Comparison of ENCODE assay signal across 1 cellular context in the genomic region with DNA sequence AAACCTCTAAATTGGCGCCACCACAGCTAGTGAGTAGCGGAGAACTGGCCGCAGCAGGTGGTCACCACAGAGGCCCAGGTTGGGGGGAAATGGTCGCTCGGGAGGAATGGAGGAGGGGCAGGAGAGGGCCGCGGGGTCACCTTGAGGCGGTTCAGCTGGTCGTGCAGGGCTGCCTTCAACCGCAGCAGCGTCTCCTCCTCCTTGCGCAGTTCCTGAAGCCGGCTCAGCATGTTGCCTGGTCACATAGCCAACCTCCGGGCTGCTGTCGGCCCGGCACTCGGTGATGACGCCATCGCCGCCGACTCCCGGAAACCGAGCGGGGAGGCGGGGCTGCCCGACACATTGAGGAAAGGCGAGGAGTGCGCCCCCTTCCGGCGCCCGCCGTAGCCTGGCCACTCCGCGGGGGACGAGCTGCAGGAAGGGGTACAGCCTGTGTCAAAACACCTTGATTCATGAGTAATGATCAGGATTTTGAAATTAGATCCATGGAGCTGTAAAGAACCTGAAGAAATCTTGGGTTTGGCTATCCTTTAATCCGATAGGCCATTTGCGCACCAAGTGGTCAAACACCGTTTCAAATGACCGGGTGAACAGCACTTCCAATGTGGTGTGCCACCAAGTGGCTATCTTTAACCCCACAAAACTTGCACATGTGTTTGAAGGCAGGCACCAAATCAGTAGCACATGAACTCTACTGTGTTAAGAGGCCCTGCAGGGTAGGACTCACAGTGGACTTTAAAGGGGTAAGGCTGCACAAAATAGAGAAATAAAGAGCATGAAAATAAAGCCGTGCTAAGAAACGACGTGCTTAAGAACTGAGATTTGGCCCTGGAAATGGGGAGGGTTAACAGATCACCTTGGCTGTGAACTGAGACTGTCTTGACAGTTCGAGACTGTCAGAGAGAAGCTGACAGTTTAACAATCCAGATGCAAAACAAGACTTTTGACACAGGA.
A peak's percentile ranks its signal among the peaks of the same experiment; 100 is the strongest.
TF ChIP-seq lines count a peak whose summit lies in the region.

A gene with protein sequence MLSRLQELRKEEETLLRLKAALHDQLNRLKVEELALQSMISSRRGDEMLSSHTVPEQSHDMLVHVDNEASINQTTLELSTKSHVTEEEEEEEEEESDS (minus strand): TSS at position 261 of the 954 bp plus-strand sequence. CDS start 31 bp downstream, at position 230.

TF ChIP-seq in HepG2, 621 proteins besides CTCF, POLR2A, EP300 and RAD21 (continued from another document and continues in another):
- TF ChIP-seq, protein P1, sequence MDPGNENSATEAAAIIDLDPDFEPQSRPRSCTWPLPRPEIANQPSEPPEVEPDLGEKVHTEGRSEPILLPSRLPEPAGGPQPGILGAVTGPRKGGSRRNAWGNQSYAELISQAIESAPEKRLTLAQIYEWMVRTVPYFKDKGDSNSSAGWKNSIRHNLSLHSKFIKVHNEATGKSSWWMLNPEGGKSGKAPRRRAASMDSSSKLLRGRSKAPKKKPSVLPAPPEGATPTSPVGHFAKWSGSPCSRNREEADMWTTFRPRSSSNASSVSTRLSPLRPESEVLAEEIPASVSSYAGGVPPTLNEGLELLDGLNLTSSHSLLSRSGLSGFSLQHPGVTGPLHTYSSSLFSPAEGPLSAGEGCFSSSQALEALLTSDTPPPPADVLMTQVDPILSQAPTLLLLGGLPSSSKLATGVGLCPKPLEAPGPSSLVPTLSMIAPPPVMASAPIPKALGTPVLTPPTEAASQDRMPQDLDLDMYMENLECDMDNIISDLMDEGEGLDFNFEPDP (CRISPR knock-in tag; conservative IDR thresholded peaks at IDR 0.05) = no peak
- peak; percentile 73 for TF ChIP-seq TAF1 (CRISPR knock-in tag; IDR thresholded peaks at IDR 0.05)
- TF ChIP-seq ZNF337 (CRISPR knock-in tag; IDR thresholded peaks at IDR 0.05; ENCODE audit: borderline replicate concordance, low read depth) = no peak
- no peak; the same call in none of the 2 replicates for TF ChIP-seq ZNF552 (CRISPR knock-in tag; IDR thresholded peaks at IDR 0.05; ENCODE audit: borderline replicate concordance)
- TF ChIP-seq CAMTA2 (CRISPR knock-in tag; IDR thresholded peaks at IDR 0.05; ENCODE audit: borderline replicate concordance) = no peak
- no peak for TF ChIP-seq ZNF30 (CRISPR knock-in tag; IDR thresholded peaks at IDR 0.05)
- TF ChIP-seq SRSF1 (optimal IDR thresholded peaks at IDR 0.05; ENCODE audit: low read depth, low read length) = peak; percentile 82
- TF ChIP-seq ZNF607 (CRISPR knock-in tag; IDR thresholded peaks at IDR 0.05; ENCODE audit: borderline replicate concordance) = peak; percentile 18; the same call in 1 of the 2 replicates
- peak; percentile 17 for TF ChIP-seq SKI (IDR thresholded peaks at IDR 0.05; ENCODE audit: partially characterized antibody)
- TF ChIP-seq MIER3 (CRISPR knock-in tag; IDR thresholded peaks at IDR 0.05; ENCODE audit: borderline replicate concordance) = peak; percentile 82; the same call in 1 of the 2 replicates
- TF ChIP-seq JUN (CRISPR knock-in tag; IDR thresholded peaks at IDR 0.05) = peak; percentile 75
- TF ChIP-seq NFRKB (IDR thresholded peaks at IDR 0.05) = no peak
- TF ChIP-seq ERF (CRISPR knock-in tag; IDR thresholded peaks at IDR 0.05) = peak; percentile 82
- TF ChIP-seq, protein P2, sequence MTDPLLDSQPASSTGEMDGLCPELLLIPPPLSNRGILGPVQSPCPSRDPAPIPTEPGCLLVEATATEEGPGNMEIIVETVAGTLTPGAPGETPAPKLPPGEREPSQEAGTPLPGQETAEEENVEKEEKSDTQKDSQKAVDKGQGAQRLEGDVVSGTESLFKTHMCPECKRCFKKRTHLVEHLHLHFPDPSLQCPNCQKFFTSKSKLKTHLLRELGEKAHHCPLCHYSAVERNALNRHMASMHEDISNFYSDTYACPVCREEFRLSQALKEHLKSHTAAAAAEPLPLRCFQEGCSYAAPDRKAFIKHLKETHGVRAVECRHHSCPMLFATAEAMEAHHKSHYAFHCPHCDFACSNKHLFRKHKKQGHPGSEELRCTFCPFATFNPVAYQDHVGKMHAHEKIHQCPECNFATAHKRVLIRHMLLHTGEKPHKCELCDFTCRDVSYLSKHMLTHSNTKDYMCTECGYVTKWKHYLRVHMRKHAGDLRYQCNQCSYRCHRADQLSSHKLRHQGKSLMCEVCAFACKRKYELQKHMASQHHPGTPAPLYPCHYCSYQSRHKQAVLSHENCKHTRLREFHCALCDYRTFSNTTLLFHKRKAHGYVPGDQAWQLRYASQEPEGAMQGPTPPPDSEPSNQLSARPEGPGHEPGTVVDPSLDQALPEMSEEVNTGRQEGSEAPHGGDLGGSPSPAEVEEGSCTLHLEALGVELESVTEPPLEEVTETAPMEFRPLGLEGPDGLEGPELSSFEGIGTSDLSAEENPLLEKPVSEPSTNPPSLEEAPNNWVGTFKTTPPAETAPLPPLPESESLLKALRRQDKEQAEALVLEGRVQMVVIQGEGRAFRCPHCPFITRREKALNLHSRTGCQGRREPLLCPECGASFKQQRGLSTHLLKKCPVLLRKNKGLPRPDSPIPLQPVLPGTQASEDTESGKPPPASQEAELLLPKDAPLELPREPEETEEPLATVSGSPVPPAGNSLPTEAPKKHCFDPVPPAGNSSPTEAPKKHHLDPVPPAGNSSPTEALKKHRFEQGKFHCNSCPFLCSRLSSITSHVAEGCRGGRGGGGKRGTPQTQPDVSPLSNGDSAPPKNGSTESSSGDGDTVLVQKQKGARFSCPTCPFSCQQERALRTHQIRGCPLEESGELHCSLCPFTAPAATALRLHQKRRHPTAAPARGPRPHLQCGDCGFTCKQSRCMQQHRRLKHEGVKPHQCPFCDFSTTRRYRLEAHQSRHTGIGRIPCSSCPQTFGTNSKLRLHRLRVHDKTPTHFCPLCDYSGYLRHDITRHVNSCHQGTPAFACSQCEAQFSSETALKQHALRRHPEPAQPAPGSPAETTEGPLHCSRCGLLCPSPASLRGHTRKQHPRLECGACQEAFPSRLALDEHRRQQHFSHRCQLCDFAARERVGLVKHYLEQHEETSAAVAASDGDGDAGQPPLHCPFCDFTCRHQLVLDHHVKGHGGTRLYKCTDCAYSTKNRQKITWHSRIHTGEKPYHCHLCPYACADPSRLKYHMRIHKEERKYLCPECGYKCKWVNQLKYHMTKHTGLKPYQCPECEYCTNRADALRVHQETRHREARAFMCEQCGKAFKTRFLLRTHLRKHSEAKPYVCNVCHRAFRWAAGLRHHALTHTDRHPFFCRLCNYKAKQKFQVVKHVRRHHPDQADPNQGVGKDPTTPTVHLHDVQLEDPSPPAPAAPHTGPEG (CRISPR knock-in tag; IDR thresholded peaks at IDR 0.05) = no peak; the same call in 1 of the 2 replicates
- TF ChIP-seq, protein P3, sequence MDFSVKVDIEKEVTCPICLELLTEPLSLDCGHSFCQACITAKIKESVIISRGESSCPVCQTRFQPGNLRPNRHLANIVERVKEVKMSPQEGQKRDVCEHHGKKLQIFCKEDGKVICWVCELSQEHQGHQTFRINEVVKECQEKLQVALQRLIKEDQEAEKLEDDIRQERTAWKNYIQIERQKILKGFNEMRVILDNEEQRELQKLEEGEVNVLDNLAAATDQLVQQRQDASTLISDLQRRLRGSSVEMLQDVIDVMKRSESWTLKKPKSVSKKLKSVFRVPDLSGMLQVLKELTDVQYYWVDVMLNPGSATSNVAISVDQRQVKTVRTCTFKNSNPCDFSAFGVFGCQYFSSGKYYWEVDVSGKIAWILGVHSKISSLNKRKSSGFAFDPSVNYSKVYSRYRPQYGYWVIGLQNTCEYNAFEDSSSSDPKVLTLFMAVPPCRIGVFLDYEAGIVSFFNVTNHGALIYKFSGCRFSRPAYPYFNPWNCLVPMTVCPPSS (IDR thresholded peaks at IDR 0.05) = no peak
- TF ChIP-seq, protein P4, sequence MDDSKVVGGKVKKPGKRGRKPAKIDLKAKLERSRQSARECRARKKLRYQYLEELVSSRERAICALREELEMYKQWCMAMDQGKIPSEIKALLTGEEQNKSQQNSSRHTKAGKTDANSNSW (CRISPR knock-in tag; IDR thresholded peaks at IDR 0.05; ENCODE audit: borderline replicate concordance) = no peak
- TF ChIP-seq PAWR (CRISPR knock-in tag; IDR thresholded peaks at IDR 0.05; ENCODE audit: borderline replicate concordance) = no peak
- TF ChIP-seq SIN3B (IDR thresholded peaks at IDR 0.05; ENCODE audit: low read length) = peak; percentile 72
- TF ChIP-seq, protein P5, sequence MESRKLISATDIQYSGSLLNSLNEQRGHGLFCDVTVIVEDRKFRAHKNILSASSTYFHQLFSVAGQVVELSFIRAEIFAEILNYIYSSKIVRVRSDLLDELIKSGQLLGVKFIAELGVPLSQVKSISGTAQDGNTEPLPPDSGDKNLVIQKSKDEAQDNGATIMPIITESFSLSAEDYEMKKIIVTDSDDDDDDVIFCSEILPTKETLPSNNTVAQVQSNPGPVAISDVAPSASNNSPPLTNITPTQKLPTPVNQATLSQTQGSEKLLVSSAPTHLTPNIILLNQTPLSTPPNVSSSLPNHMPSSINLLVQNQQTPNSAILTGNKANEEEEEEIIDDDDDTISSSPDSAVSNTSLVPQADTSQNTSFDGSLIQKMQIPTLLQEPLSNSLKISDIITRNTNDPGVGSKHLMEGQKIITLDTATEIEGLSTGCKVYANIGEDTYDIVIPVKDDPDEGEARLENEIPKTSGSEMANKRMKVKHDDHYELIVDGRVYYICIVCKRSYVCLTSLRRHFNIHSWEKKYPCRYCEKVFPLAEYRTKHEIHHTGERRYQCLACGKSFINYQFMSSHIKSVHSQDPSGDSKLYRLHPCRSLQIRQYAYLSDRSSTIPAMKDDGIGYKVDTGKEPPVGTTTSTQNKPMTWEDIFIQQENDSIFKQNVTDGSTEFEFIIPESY (CRISPR knock-in tag; IDR thresholded peaks at IDR 0.05) = peak; percentile 61
- TF ChIP-seq REPIN1 (CRISPR knock-in tag; IDR thresholded peaks at IDR 0.05; ENCODE audit: borderline replicate concordance, low read depth) = peak; percentile 97
- TF ChIP-seq HNRNPK (IDR thresholded peaks at IDR 0.05; ENCODE audit: low read depth, low read length, poor library complexity, severe bottlenecking) = peak; percentile 77
- TF ChIP-seq SMARCC2 (IDR thresholded peaks at IDR 0.05) = no peak
- TF ChIP-seq ZBTB20 (CRISPR knock-in tag; IDR thresholded peaks at IDR 0.05; ENCODE audit: borderline replicate concordance, low read depth) = peak; percentile 69; the same call in 1 of the 2 replicates
- TF ChIP-seq HMGA1 (CRISPR knock-in tag; conservative IDR thresholded peaks at IDR 0.05) = no peak
- TF ChIP-seq, protein P6, sequence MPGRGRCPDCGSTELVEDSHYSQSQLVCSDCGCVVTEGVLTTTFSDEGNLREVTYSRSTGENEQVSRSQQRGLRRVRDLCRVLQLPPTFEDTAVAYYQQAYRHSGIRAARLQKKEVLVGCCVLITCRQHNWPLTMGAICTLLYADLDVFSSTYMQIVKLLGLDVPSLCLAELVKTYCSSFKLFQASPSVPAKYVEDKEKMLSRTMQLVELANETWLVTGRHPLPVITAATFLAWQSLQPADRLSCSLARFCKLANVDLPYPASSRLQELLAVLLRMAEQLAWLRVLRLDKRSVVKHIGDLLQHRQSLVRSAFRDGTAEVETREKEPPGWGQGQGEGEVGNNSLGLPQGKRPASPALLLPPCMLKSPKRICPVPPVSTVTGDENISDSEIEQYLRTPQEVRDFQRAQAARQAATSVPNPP (CRISPR knock-in tag; IDR thresholded peaks at IDR 0.05) = 0 out of 2 replicates have a peak, but pooled peaks have one; percentile 45
- no peak for TF ChIP-seq ESRRA (CRISPR knock-in tag; IDR thresholded peaks at IDR 0.05; ENCODE audit: low read depth)
- TF ChIP-seq ZFP82 (CRISPR knock-in tag; IDR thresholded peaks at IDR 0.05; ENCODE audit: borderline replicate concordance) = 0 out of 2 replicates have a peak, but pooled peaks have one; percentile 26
- TF ChIP-seq ZNF75D (CRISPR knock-in tag; IDR thresholded peaks at IDR 0.05; ENCODE audit: borderline replicate concordance) = no peak
- TF ChIP-seq, protein P7, sequence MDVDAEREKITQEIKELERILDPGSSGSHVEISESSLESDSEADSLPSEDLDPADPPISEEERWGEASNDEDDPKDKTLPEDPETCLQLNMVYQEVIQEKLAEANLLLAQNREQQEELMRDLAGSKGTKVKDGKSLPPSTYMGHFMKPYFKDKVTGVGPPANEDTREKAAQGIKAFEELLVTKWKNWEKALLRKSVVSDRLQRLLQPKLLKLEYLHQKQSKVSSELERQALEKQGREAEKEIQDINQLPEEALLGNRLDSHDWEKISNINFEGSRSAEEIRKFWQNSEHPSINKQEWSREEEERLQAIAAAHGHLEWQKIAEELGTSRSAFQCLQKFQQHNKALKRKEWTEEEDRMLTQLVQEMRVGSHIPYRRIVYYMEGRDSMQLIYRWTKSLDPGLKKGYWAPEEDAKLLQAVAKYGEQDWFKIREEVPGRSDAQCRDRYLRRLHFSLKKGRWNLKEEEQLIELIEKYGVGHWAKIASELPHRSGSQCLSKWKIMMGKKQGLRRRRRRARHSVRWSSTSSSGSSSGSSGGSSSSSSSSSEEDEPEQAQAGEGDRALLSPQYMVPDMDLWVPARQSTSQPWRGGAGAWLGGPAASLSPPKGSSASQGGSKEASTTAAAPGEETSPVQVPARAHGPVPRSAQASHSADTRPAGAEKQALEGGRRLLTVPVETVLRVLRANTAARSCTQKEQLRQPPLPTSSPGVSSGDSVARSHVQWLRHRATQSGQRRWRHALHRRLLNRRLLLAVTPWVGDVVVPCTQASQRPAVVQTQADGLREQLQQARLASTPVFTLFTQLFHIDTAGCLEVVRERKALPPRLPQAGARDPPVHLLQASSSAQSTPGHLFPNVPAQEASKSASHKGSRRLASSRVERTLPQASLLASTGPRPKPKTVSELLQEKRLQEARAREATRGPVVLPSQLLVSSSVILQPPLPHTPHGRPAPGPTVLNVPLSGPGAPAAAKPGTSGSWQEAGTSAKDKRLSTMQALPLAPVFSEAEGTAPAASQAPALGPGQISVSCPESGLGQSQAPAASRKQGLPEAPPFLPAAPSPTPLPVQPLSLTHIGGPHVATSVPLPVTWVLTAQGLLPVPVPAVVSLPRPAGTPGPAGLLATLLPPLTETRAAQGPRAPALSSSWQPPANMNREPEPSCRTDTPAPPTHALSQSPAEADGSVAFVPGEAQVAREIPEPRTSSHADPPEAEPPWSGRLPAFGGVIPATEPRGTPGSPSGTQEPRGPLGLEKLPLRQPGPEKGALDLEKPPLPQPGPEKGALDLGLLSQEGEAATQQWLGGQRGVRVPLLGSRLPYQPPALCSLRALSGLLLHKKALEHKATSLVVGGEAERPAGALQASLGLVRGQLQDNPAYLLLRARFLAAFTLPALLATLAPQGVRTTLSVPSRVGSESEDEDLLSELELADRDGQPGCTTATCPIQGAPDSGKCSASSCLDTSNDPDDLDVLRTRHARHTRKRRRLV (CRISPR knock-in tag; IDR thresholded peaks at IDR 0.05) = peak; percentile 57; the same call in 1 of the 2 replicates
- TF ChIP-seq, protein P8, sequence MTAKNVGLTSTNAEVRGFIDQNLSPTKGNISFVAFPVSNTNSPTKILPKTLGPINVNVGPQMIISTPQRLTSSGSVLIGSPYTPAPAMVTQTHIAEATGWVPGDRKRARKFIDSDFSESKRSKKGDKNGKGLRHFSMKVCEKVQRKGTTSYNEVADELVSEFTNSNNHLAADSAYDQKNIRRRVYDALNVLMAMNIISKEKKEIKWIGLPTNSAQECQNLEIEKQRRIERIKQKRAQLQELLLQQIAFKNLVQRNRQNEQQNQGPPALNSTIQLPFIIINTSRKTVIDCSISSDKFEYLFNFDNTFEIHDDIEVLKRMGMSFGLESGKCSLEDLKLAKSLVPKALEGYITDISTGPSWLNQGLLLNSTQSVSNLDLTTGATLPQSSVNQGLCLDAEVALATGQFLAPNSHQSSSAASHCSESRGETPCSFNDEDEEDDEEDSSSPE (CRISPR knock-in tag; IDR thresholded peaks at IDR 0.05) = 0 out of 2 replicates have a peak, but pooled peaks have one; percentile 20
- TF ChIP-seq KDM3A (CRISPR knock-in tag; IDR thresholded peaks at IDR 0.05; ENCODE audit: low read depth) = peak; percentile 91
